Comparison of ENCODE assay signal across 18 cellular contexts in the genomic region with DNA sequence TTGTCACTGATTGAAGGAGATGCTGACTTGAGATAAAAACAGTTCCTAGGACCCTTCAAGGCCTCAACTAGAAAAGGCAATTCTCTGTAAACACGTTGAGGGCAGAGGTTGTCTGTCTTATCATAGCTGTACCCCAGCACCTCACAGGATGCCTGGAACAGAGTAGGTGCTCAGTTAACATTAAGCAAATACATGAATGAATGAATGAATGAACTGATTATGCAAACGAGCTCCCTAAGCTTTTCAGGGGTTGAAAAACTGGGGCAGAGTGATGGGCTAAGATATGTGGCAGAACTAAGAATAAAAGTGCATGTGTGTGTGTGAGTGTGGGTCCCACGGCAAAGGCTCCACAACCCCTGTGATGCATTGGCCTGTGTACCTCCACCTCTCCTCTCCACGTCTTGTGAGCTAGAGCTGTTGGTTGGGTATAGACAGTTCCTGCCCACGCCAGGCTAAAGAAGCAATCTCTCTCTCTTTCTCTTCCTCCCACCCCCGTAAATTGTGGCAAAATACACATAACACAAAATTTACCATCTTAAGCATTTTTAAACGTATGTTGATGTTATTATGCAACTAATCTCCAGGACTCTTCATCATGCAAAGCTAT. TPM values are rescaled to one million over a fixed set of nuclear protein-coding genes. Genes with fewer than 3 reads are reported as not detected.
DNase-seq lines count a peak whose midpoint lies in the region; ATAC-seq and TF ChIP-seq lines count a peak whose summit lies in the region.
"Had no signal": no experiment of that assay in that cellular context is flagged by ENCODE, and none has a peak within 500 bp of the region (broad histone marks: within the 10 kb centered on the region; RNA-seq: fewer than 3 reads in every experiment).

No MANE protein-coding gene starts in this region.

- no peak for ATAC-seq in activated naive CD8-positive, alpha-beta T cell treated with anti-CD3 and anti-CD28 coated beads, Interleukin-2, amount 50 U/mL, for 24 hours
- no peak for ATAC-seq in activated T-helper 17 cell treated with anti-CD3 and anti-CD28 coated beads, Interleukin-2, amount 50 U/mL, for 72 hours (replicated peaks)

- no peaks in the 10 kb centered on the region for H3K9me3 ChIP-seq in skeletal muscle satellite cell (replicated peaks; ENCODE audit: low read length)
- H3K9me3 ChIP-seq: BE2C, Caco-2, pancreas had no signal

- intact Hi-C loops in CD14-positive monocyte (cut with micrococcal nuclease) = loop anchor here (1.0 to 5.0 kb wide), 5 partner anchors 49 to 240 kb away; partner anchors contain the start of gene DUSP5 (in 1 of the 2)

- H3K4me1 ChIP-seq in skeletal muscle satellite cell (ENCODE audit: control insufficient read depth, insufficient read depth, low read length) = peaks cover 5% of the 10 kb centered on the region
- H3K4me1 ChIP-seq: BE2C, Caco-2, pancreas had no signal

- H3K27ac Mint-ChIP-seq in activated naive CD8-positive, alpha-beta T cell treated with anti-CD3 and anti-CD28 coated beads, Interleukin-2, amount 50 U/mL, for 24 hours = peak overlapping the region; percentile 21
- H3K27ac Mint-ChIP-seq in activated naive CD8-positive, alpha-beta T cell treated with anti-CD3 and anti-CD28 coated beads for 36 hours = no peak overlapping the region
- peak overlapping the region; percentile 1; the same call in 1 of the 2 replicates for H3K27ac Mint-ChIP-seq in HFFc6
- peak overlapping the region; percentile 10 for H3K27ac Mint-ChIP-seq in activated T-helper 17 cell treated with anti-CD3 and anti-CD28 coated beads, Interleukin-2, amount 50 U/mL, for 72 hours
- no peak overlapping the region for H3K27ac Mint-ChIP-seq in CD14-positive monocyte
- H3K27ac Mint-ChIP-seq: activated T-cell treated with anti-CD3 and anti-CD28 coated beads, Interleukin-2, amount 50 U/mL, for 24 hours had no signal

- no peaks in the 10 kb centered on the region for H3K9me3 Mint-ChIP-seq in activated naive CD8-positive, alpha-beta T cell treated with anti-CD3 and anti-CD28 coated beads, Interleukin-2, amount 50 U/mL, for 24 hours
- no peaks in the 10 kb centered on the region for H3K9me3 Mint-ChIP-seq in activated naive CD8-positive, alpha-beta T cell treated with anti-CD3 and anti-CD28 coated beads for 36 hours
- H3K9me3 Mint-ChIP-seq in HFFc6 (no peaks in the 10 kb centered on the region), CD14-positive monocyte (no peaks in the 10 kb centered on the region)
- H3K9me3 Mint-ChIP-seq in activated T-helper 17 cell treated with anti-CD3 and anti-CD28 coated beads, Interleukin-2, amount 50 U/mL, for 72 hours = no peaks in the 10 kb centered on the region
- H3K9me3 Mint-ChIP-seq: activated T-cell treated with anti-CD3 and anti-CD28 coated beads, Interleukin-2, amount 50 U/mL, for 24 hours; neural crest cell had no signal

- TF ChIP-seq CTCF in HFFc6 (IDR thresholded peaks at IDR 0.05) (no peak), CD14-positive monocyte (IDR thresholded peaks at IDR 0.05) (no peak)

- no peak overlapping the region for H3K9ac ChIP-seq in skeletal muscle satellite cell (ENCODE audit: low read depth, low read length)

- H3K4me1 Mint-ChIP-seq in activated naive CD8-positive, alpha-beta T cell treated with anti-CD3 and anti-CD28 coated beads, Interleukin-2, amount 50 U/mL, for 24 hours = peaks cover 12% of the 10 kb centered on the region
- H3K4me1 Mint-ChIP-seq in activated naive CD8-positive, alpha-beta T cell treated with anti-CD3 and anti-CD28 coated beads for 36 hours = peaks cover 14% of the 10 kb centered on the region
- peaks cover 19% of the 10 kb centered on the region for H3K4me1 Mint-ChIP-seq in HFFc6 (ENCODE audit: low read depth)
- peaks cover 8% of the 10 kb centered on the region for H3K4me1 Mint-ChIP-seq in activated T-helper 17 cell treated with anti-CD3 and anti-CD28 coated beads, Interleukin-2, amount 50 U/mL, for 72 hours
- H3K4me1 Mint-ChIP-seq in CD14-positive monocyte = peaks cover 2% of the 10 kb centered on the region

- no peaks in the 10 kb centered on the region for H3K36me3 Mint-ChIP-seq in activated naive CD8-positive, alpha-beta T cell treated with anti-CD3 and anti-CD28 coated beads, Interleukin-2, amount 50 U/mL, for 24 hours (ENCODE audit: low read depth)
- H3K36me3 Mint-ChIP-seq in activated naive CD8-positive, alpha-beta T cell treated with anti-CD3 and anti-CD28 coated beads for 36 hours = no peaks in the 10 kb centered on the region
- H3K36me3 Mint-ChIP-seq in HFFc6 (ENCODE audit: low read depth) = no peaks in the 10 kb centered on the region
- H3K36me3 Mint-ChIP-seq in activated T-helper 17 cell treated with anti-CD3 and anti-CD28 coated beads, Interleukin-2, amount 50 U/mL, for 72 hours (ENCODE audit: low read depth) = no peaks in the 10 kb centered on the region
- no peaks in the 10 kb centered on the region for H3K36me3 Mint-ChIP-seq in CD14-positive monocyte

- no peak for DNase-seq in activated naive CD8-positive, alpha-beta T cell treated with anti-CD3 and anti-CD28 coated beads, Interleukin-2, amount 50 U/mL, for 24 hours
- no peak for DNase-seq in activated naive CD8-positive, alpha-beta T cell treated with anti-CD3 and anti-CD28 coated beads for 36 hours
- DNase-seq in HFFc6 (no peak), retina (no peak), CD14-positive monocyte (ENCODE audit: low spot score) (no peak), DMS 273 (lab: John Stamatoyannopoulos, UW; ENCODE audit: unreplicated experiment) (no peak)
- DNase-seq: activated naive CD4-positive, alpha-beta T cell treated with Interleukin-2 at 50 U/mL for 16 hours; activated T-cell treated with anti-CD3 and anti-CD28 coated beads, Interleukin-2, amount 50 U/mL, for 24 hours; BE2C; DMS79; pancreas; SIG-M5; stimulated activated CD4-positive, alpha-beta T cell treated with anti-CD3 and anti-CD28 coated beads, Interleukin-12 subunit alpha, Interleukin-12 subunit beta, amount 100 ng/mL, for 4 hours; stimulated activated CD4-positive, alpha-beta T cell treated with anti-CD3 and anti-CD28 coated beads, Interleukin-4, amount 100 ng/mL, for 1 hour had no signal

- H3K4me3 Mint-ChIP-seq in activated naive CD8-positive, alpha-beta T cell treated with anti-CD3 and anti-CD28 coated beads, Interleukin-2, amount 50 U/mL, for 24 hours = no peak overlapping the region
- H3K4me3 Mint-ChIP-seq in activated naive CD8-positive, alpha-beta T cell treated with anti-CD3 and anti-CD28 coated beads for 36 hours = no peak overlapping the region
- H3K4me3 Mint-ChIP-seq in HFFc6 (no peak overlapping the region), CD14-positive monocyte (no peak overlapping the region)
- peak overlapping the region; percentile 52 for H3K4me3 Mint-ChIP-seq in activated T-helper 17 cell treated with anti-CD3 and anti-CD28 coated beads, Interleukin-2, amount 50 U/mL, for 72 hours
- H3K4me3 Mint-ChIP-seq: activated T-cell treated with anti-CD3 and anti-CD28 coated beads, Interleukin-2, amount 50 U/mL, for 24 hours; neural crest cell had no signal

- H3K36me3 ChIP-seq in skeletal muscle satellite cell (ENCODE audit: insufficient read depth, low read length) = no peaks in the 10 kb centered on the region
- H3K36me3 ChIP-seq: BE2C, pancreas had no signal

- peaks cover 18% of the 10 kb centered on the region for H3K27me3 Mint-ChIP-seq in activated naive CD8-positive, alpha-beta T cell treated with anti-CD3 and anti-CD28 coated beads, Interleukin-2, amount 50 U/mL, for 24 hours
- peaks cover 15% of the 10 kb centered on the region for H3K27me3 Mint-ChIP-seq in activated naive CD8-positive, alpha-beta T cell treated with anti-CD3 and anti-CD28 coated beads for 36 hours
- no peaks in the 10 kb centered on the region for H3K27me3 Mint-ChIP-seq in HFFc6 (ENCODE audit: insufficient read depth)
- peaks cover 3% of the 10 kb centered on the region for H3K27me3 Mint-ChIP-seq in activated T-helper 17 cell treated with anti-CD3 and anti-CD28 coated beads, Interleukin-2, amount 50 U/mL, for 72 hours
- peaks cover 1 to 3% (median 2%) of the 10 kb centered on the region in 3 donors for H3K27me3 Mint-ChIP-seq in CD14-positive monocyte (ENCODE audit: low read depth in 3 of 3)

- H3K27me3 ChIP-seq in skeletal muscle satellite cell (ENCODE audit: control insufficient read depth, insufficient read depth, low read length) = no peaks in the 10 kb centered on the region
- H3K27me3 ChIP-seq: BE2C, pancreas had no signal

- H3K4me2 ChIP-seq in skeletal muscle satellite cell (ENCODE audit: low read length) = peak overlapping the region; percentile 19

- no peak overlapping the region for H3K4me3 ChIP-seq in skeletal muscle satellite cell (ENCODE audit: low read length)
- H3K4me3 ChIP-seq: pancreas had no signal

RNA-seq across cellular contexts. Expression of gene SMC3, which starts 20.9 kb away (rescaled TPM):
- total RNA-seq in activated naive CD8-positive, alpha-beta T cell treated with anti-CD3 and anti-CD28 coated beads for 36 hours = 10 to 100 TPM; 75.6 to 76.5 TPM
- 10 to 100 TPM; 26.0 to 40.5 (median 38.0) TPM for total RNA-seq in HFFc6 (2021; fragmentation: NEBNext Ultra II Directional; extraction: Animal tissue kit (Norgen Biotek cat#: 25700))
- total RNA-seq in activated T-helper 17 cell treated with anti-CD3 and anti-CD28 coated beads, Interleukin-2, amount 50 U/mL, for 72 hours = 10 to 100 TPM; 74.0 to 77.3 TPM
- total RNA-seq in skeletal muscle satellite cell (2012; rRNA removed) = 13.5 and 16.7 TPM in 2 replicates
- 10 to 100 TPM; 21.1 to 33.9 TPM for polyA plus RNA-seq in CD14-positive monocyte

RNA-seq across cellular contexts. Expression of gene DUSP5, which starts 48.9 kb away (rescaled TPM):
- 10 to 100 TPM; 30.1 to 31.4 TPM for total RNA-seq in activated naive CD8-positive, alpha-beta T cell treated with anti-CD3 and anti-CD28 coated beads for 36 hours
- total RNA-seq in HFFc6 (2021; fragmentation: NEBNext Ultra II Directional; extraction: Animal tissue kit (Norgen Biotek cat#: 25700)) = 10 to 100 TPM; 31.9 to 58.2 (median 35.0) TPM
- total RNA-seq in activated T-helper 17 cell treated with anti-CD3 and anti-CD28 coated beads, Interleukin-2, amount 50 U/mL, for 72 hours = 100 to 1,000 TPM in 1 of 2 donors, 10 to 100 TPM in 1; 43.2 to 107 TPM
- 35.2 and 70.1 TPM in 2 replicates for total RNA-seq in skeletal muscle satellite cell (2012; rRNA removed)
- 1 to 10 TPM; 2.0 to 3.9 TPM for polyA plus RNA-seq in CD14-positive monocyte

Comparison
In these comparisons a context has a peak if more than half of its experiments do, and no peak if none do; other contexts are left out.
1. H3K27ac Mint-ChIP-seq: peak in activated naive CD8-positive, alpha-beta T cell treated with anti-CD3 and anti-CD28 coated beads, Interleukin-2, amount 50 U/mL, for 24 hours (single experiment), HFFc6 (single experiment) and activated T-helper 17 cell treated with anti-CD3 and anti-CD28 coated beads, Interleukin-2, amount 50 U/mL, for 72 hours (single experiment); none in activated naive CD8-positive, alpha-beta T cell treated with anti-CD3 and anti-CD28 coated beads for 36 hours (single experiment) and CD14-positive monocyte (0 of 7).